ENCODE assay signal across 12 cellular contexts in the genomic region with DNA sequence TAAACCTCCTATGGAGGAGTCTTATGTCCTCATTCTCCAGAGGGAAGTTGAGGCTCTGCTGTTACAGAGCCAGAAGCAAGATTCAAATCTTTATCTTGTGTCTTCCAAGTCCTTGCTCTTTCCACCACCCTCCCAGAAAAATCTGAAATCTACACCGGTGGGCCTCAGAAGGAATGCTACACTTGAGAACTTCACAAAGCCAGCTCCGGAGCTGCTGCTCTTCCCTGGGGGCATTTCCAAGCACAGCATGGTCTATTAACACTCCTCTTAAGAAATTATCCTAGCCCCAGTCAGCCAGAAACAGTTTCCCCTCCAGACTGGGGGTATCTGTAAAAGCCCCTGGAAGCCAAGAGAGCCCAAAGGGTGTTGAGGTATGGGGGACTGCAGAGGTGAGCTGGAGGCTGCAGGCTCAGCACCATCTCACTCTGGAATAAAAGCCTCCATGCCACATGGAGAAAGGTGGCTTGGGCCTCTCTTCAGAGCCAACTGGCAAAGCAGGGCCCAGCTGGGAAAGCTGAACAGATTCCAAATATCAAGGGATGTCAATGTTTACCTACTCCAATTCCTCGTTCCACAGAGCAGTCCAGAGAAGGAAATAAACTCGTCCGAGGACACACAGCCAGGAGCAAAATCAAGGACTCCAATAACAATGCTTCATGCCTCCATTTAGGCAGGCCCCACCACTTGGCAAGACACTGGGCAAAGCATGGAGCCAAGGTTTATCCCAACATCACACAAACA. TPM values are rescaled to one million over a fixed set of nuclear protein-coding genes. Genes with fewer than 3 reads are reported as not detected.
DNase-seq lines count a peak whose midpoint lies in the region; ATAC-seq, FAIRE-seq and TF ChIP-seq lines count a peak whose summit lies in the region.
"Had no signal": no experiment of that assay in that cellular context is flagged by ENCODE, and none has a peak within 500 bp of the region (broad histone marks: within the 10 kb centered on the region; RNA-seq: fewer than 3 reads in every experiment).

No MANE protein-coding gene starts in this region.

- no peak for DNase-seq in activated naive CD4-positive, alpha-beta T cell treated with Interleukin-2 at 50 U/mL for 16 hours
- DNase-seq in ascending aorta (ENCODE audit: low spot score in 2 of 2) (no peak), urothelium cell line (ENCODE audit: low spot score) (no peak), NCI-H82 treated with DMSO at 0.1 percent for 48 hours (lab: John Stamatoyannopoulos, UW; ENCODE audit: unreplicated experiment) (no peak), SJCRH30 (no peak)
- DNase-seq: foreskin melanocyte, occipital lobe had no signal

- H3K4me1 Mint-ChIP-seq in activated naive CD4-positive, alpha-beta T cell treated with anti-CD3 and anti-CD28 coated beads, Interleukin-2, amount 50 U/mL, for 24 hours = peaks cover 95% of the 10 kb centered on the region

- no peaks in the 10 kb centered on the region for H3K36me3 Mint-ChIP-seq in activated naive CD4-positive, alpha-beta T cell treated with anti-CD3 and anti-CD28 coated beads, Interleukin-2, amount 50 U/mL, for 24 hours

- ATAC-seq in GM18868 (IDR thresholded peaks at IDR 0.05; ENCODE audit: unreplicated experiment) = no peak
- ATAC-seq: HCT116 had no signal

- no peaks in the 10 kb centered on the region for H3K27me3 Mint-ChIP-seq in activated naive CD4-positive, alpha-beta T cell treated with anti-CD3 and anti-CD28 coated beads, Interleukin-2, amount 50 U/mL, for 24 hours

- intact Hi-C loops in ascending aorta (cut with DNase I) = loop anchor here (5.0 to 10.0 kb wide), 2 partner anchors 37 to 334 kb away; a partner anchor contains a TSS

- peak; percentile 44 for FAIRE-seq in urothelium cell line (lab: Jason Lieb, UNC)
- FAIRE-seq: GM18507 had no signal

- H3K4me3 ChIP-seq in ascending aorta (no peak overlapping the region), mucosa of rectum (ENCODE audit: low read length in 2 of 2) (no peak overlapping the region), SJCRH30 (no peak overlapping the region)

- peak overlapping the region; percentile 12 for H3K27ac Mint-ChIP-seq in activated naive CD4-positive, alpha-beta T cell treated with anti-CD3 and anti-CD28 coated beads, Interleukin-2, amount 50 U/mL, for 24 hours

- TF ChIP-seq CTCF in ascending aorta (IDR thresholded peaks at IDR 0.05) = no peak

- H3K9me3 ChIP-seq in ascending aorta (no peaks in the 10 kb centered on the region), mucosa of rectum (ENCODE audit: control insufficient read depth in 2 of 2, low read length in 2 of 2) (no peaks in the 10 kb centered on the region), SJCRH30 (replicated peaks) (no peaks in the 10 kb centered on the region)

- peak overlapping the region in 1 of 2 donors; percentile 32 for H3K9ac ChIP-seq in mucosa of rectum (ENCODE audit: low read depth in 1 of 2, low read length in 2 of 2)

- H3K27ac ChIP-seq in ascending aorta (peak overlapping the region; percentile 98 to 99), mucosa of rectum (ENCODE audit: low read depth in 2 of 2, low read length in 2 of 2) (peak overlapping the region; percentile 94 to 96), SJCRH30 (no peak overlapping the region)

- no peak overlapping the region for H3K4me3 Mint-ChIP-seq in activated naive CD4-positive, alpha-beta T cell treated with anti-CD3 and anti-CD28 coated beads, Interleukin-2, amount 50 U/mL, for 24 hours

- H3K27me3 ChIP-seq in ascending aorta = no peaks in the 10 kb centered on the region
- no peaks in the 10 kb centered on the region for H3K27me3 ChIP-seq in mucosa of rectum (ENCODE audit: control insufficient read depth in 2 of 2, insufficient read depth in 2 of 2, low read length in 2 of 2)
- no peaks in the 10 kb centered on the region for H3K27me3 ChIP-seq in SJCRH30

- no peaks in the 10 kb centered on the region for H3K9me3 Mint-ChIP-seq in activated naive CD4-positive, alpha-beta T cell treated with anti-CD3 and anti-CD28 coated beads, Interleukin-2, amount 50 U/mL, for 24 hours

- H3K4me1 ChIP-seq in ascending aorta (peaks cover 69 to 99% of the 10 kb centered on the region in 2 donors), mucosa of rectum (ENCODE audit: control insufficient read depth in 2 of 2, insufficient read depth in 2 of 2, low read length in 2 of 2) (peaks cover 88 to 94% of the 10 kb centered on the region in 2 donors), SJCRH30 (peaks cover 69% of the 10 kb centered on the region)

- no peaks in the 10 kb centered on the region for H3K36me3 ChIP-seq in ascending aorta
- H3K36me3 ChIP-seq in mucosa of rectum (ENCODE audit: control insufficient read depth in 2 of 2, insufficient read depth in 2 of 2, low read length in 2 of 2) = no peaks in the 10 kb centered on the region
- peaks cover 15% of the 10 kb centered on the region; the same call in 1 of the 2 replicates for H3K36me3 ChIP-seq in SJCRH30

RNA-seq across cellular contexts. Expression of a gene that starts 36.1 kb away (rescaled TPM):
- 30.2 TPM for total RNA-seq in ascending aorta
- total RNA-seq in SJCRH30 (2014; rRNA removed; shearing (Covaris generic)) = 11.0 and 11.3 TPM in 2 replicates
